8 cellular contexts compared by ENCODE assay signal in genomic region chr6:138692058-138692977, GRCh38.
A peak's percentile ranks its signal among the peaks of the same experiment; 100 is the strongest.
DNase-seq lines count a peak whose midpoint lies in the region; ATAC-seq and TF ChIP-seq lines count a peak whose summit lies in the region.

No MANE protein-coding gene starts in this region.

- intact Hi-C loops in thyroid gland (cut with DNase I) = loop anchor here (5.0 kb wide), 1 partner anchor 75 kb away; no protein-coding TSS in a partner anchor

- H3K4me3 ChIP-seq in OCI-LY3 (ENCODE audit: low read length) (peak overlapping the region; percentile 80), fibroblast of the aortic adventitia (ENCODE audit: low read depth, low read length) (peak overlapping the region; percentile 76), thyroid gland (replicated peaks in 1 of 3) (peak overlapping the region; percentile 40 to 79 (median 73))

- H3K4me1 ChIP-seq in OCI-LY3 (ENCODE audit: low read length) = peaks cover 5% of the 10 kb centered on the region
- H3K4me1 ChIP-seq in thyroid gland = peaks cover 3 to 4% of the 10 kb centered on the region in 2 donors

- H3K9me3 ChIP-seq in OCI-LY3 (ENCODE audit: insufficient read depth, low read length) = no peaks in the 10 kb centered on the region
- no peaks in the 10 kb centered on the region for H3K9me3 ChIP-seq in thyroid gland

- peak in 1 of 2 donors; percentile 24 for TF ChIP-seq POLR2A in thyroid gland (IDR thresholded peaks at IDR 0.05)

- H3K27me3 Mint-ChIP-seq in natural killer cell treated with Interleukin-12 subunit alpha and Interleukin-12 subunit beta and Interleukin-15 and Interleukin-18, amount 100 ng/mL, for 72 hours = peaks cover 27 to 29% of the 10 kb centered on the region in 2 donors

- no peaks in the 10 kb centered on the region for H3K9me3 Mint-ChIP-seq in natural killer cell treated with Interleukin-12 subunit alpha and Interleukin-12 subunit beta and Interleukin-15 and Interleukin-18, amount 100 ng/mL, for 72 hours

- no peaks in the 10 kb centered on the region for H4K20me1 ChIP-seq in OCI-LY3 (ENCODE audit: insufficient read depth, low read length)

- H3K4me3 Mint-ChIP-seq in natural killer cell treated with Interleukin-12 subunit alpha and Interleukin-12 subunit beta and Interleukin-15 and Interleukin-18, amount 100 ng/mL, for 72 hours = peak overlapping the region; percentile 64

- 1 to 2% methylated on average over 6 to 17 of the region's 103 CpGs for WGBS in thyroid gland, 2 donors

- no peaks in the 10 kb centered on the region for H3K36me3 Mint-ChIP-seq in natural killer cell treated with Interleukin-12 subunit alpha and Interleukin-12 subunit beta and Interleukin-15 and Interleukin-18, amount 100 ng/mL, for 72 hours

- H2AFZ ChIP-seq in OCI-LY3 (ENCODE audit: low read depth, low read length) = peak overlapping the region; percentile 39

- H3K36me3 ChIP-seq in OCI-LY3 (replicated peaks; ENCODE audit: low read depth, low read length) (no peaks in the 10 kb centered on the region), thyroid gland (no peaks in the 10 kb centered on the region)

- DNase-seq in C1 segment of cervical spinal cord (lab: John Stamatoyannopoulos, UW) (peak in 12 of 14 donors; percentile 14 to 79 (median 63)), GM19238 (ENCODE audit: insufficient read length, low spot score) (peak; percentile 85), fibroblast of the aortic adventitia (ENCODE audit: low read depth) (peak; percentile 47), thyroid gland (peak; percentile 73 to 79)
- DNase-seq in activated effector memory CD4-positive, alpha-beta T cell treated with Interleukin-2 at 50 U/mL for 16 hours = peak; percentile 34
- DNase-seq in natural killer cell treated with Interleukin-12 subunit alpha and Interleukin-12 subunit beta and Interleukin-15 and Interleukin-18, amount 100 ng/mL, for 72 hours (ENCODE audit: low spot score) = peak; percentile 70

- ATAC-seq in HG03280 (IDR thresholded peaks at IDR 0.05; ENCODE audit: unreplicated experiment) = peak; percentile 63
- peak; percentile 75 to 86 for ATAC-seq in natural killer cell treated with Interleukin-12 subunit alpha and Interleukin-12 subunit beta and Interleukin-15 and Interleukin-18, amount 100 ng/mL, for 72 hours

- H3K27ac Mint-ChIP-seq in natural killer cell treated with Interleukin-12 subunit alpha and Interleukin-12 subunit beta and Interleukin-15 and Interleukin-18, amount 100 ng/mL, for 72 hours = no peak overlapping the region

- peaks cover 0 to 9% of the 10 kb centered on the region in 2 donors for H3K4me1 Mint-ChIP-seq in natural killer cell treated with Interleukin-12 subunit alpha and Interleukin-12 subunit beta and Interleukin-15 and Interleukin-18, amount 100 ng/mL, for 72 hours (ENCODE audit: low read depth in 2 of 2)

- H3K9ac ChIP-seq in OCI-LY3 (ENCODE audit: low read length) = peak overlapping the region; percentile 45

- TF ChIP-seq CTCF in OCI-LY3 (IDR thresholded peaks at IDR 0.05; ENCODE audit: low read depth, low read length) (peak; percentile 59), fibroblast of the aortic adventitia (IDR thresholded peaks at IDR 0.05; ENCODE audit: insufficient read depth, low read length) (peak; percentile 57), thyroid gland (IDR thresholded peaks at IDR 0.05) (peak; percentile 48 to 95 (median 78))

- no peaks in the 10 kb centered on the region for H3K79me2 ChIP-seq in OCI-LY3 (ENCODE audit: low read length)

- H3K4me2 ChIP-seq in OCI-LY3 (ENCODE audit: low read length) = peak overlapping the region; percentile 92

- H3K27ac ChIP-seq in OCI-LY3 (ENCODE audit: low read length) (no peak overlapping the region), thyroid gland (peak overlapping the region; percentile 39 to 70 (median 70))

- peaks cover 3% of the 10 kb centered on the region; the same call in 1 of the 2 replicates for H3K27me3 ChIP-seq in OCI-LY3 (ENCODE audit: low read depth, low read length)
- H3K27me3 ChIP-seq in thyroid gland = no peaks in the 10 kb centered on the region

Comparison
In these comparisons a context has a peak if more than half of its experiments do, and no peak if none do; other contexts are left out.
1. DNase-seq: peak in every context shown above with its lines; median percentile 85 in GM19238; 76 in thyroid gland; 70 in natural killer cell treated with Interleukin-12 subunit alpha and Interleukin-12 subunit beta and Interleukin-15 and Interleukin-18, amount 100 ng/mL, for 72 hours; 63 in C1 segment of cervical spinal cord; 47 in fibroblast of the aortic adventitia; 34 in activated effector memory CD4-positive, alpha-beta T cell treated with Interleukin-2 at 50 U/mL for 16 hours.